ENCODE assay signal across 1 cellular context in the genomic region with DNA sequence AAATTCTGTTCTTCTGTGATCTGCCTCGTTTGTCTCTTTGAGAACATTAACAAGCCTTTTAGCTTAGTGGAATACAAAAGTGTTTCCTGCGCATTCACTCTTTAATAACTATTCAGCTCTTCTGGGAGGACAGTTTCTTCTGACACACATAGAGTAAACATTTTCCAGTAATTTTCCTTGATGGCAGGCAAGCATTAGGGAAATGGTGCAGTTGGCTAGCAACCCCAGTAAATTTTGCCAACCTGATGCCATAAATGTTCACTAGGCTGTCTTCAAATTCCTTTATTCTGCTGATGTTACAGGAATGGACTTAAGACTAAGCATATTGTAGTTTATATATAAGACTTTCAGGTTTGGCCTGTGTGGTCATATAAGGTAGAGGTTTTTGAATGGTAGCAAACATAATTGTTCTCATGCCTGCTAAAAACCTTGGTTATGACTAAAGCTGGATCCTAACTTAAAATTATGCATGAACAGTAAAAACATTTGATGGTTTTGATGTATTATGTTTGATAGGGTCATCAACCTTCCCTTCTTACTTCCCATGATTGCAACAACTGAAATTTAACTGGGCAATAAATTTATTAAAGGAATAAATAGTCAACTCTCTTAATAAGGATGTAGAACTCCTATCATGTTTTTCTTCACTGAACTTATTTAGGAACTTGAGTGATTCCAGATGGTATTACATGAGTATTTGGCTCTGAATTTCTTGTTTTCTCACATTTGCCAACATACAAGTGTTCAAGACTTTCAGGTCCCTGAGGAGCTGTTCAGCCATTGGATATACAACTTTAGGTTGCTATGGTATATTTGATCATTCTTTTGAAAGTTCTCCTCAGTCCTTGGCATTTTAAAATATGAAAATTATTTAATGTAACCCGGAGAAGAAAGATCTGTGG.
TF ChIP-seq lines count a peak whose summit lies in the region.

No MANE protein-coding gene starts in this region.

TF ChIP-seq in A549, 52 proteins besides CTCF, POLR2A, EP300 and RAD21:
- TF ChIP-seq EHF (CRISPR knock-in tag; IDR thresholded peaks at IDR 0.05) (no peak), KDM1A (IDR thresholded peaks at IDR 0.05; ENCODE audit: low read depth) (no peak), CBX8 (IDR thresholded peaks at IDR 0.05) (no peak), MAZ (IDR thresholded peaks at IDR 0.05; ENCODE audit: borderline replicate concordance, low read depth, low read length) (no peak), NPAS2 (CRISPR knock-in tag; IDR thresholded peaks at IDR 0.05; ENCODE audit: borderline replicate concordance) (no peak), SMC3 (IDR thresholded peaks at IDR 0.05) (no peak), CEBPB (IDR thresholded peaks at IDR 0.05) (no peak), CHD2 (IDR thresholded peaks at IDR 0.05; ENCODE audit: low read length, partially characterized antibody) (no peak), RFX5 (IDR thresholded peaks at IDR 0.05) (no peak), BHLHE40 (IDR thresholded peaks at IDR 0.05; ENCODE audit: low read depth, low read length) (no peak), HOXB13 (CRISPR knock-in tag; IDR thresholded peaks at IDR 0.05; ENCODE audit: low read depth) (no peak), ZC3H11A (IDR thresholded peaks at IDR 0.05) (no peak), HDAC2 (IDR thresholded peaks at IDR 0.05) (no peak)
- TF ChIP-seq, protein P1, sequence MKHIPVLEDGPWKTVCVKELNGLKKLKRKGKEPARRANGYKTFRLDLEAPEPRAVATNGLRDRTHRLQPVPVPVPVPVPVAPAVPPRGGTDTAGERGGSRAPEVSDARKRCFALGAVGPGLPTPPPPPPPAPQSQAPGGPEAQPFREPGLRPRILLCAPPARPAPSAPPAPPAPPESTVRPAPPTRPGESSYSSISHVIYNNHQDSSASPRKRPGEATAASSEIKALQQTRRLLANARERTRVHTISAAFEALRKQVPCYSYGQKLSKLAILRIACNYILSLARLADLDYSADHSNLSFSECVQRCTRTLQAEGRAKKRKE (CRISPR knock-in tag; IDR thresholded peaks at IDR 0.05; ENCODE audit: low read depth) = no peak
- TF ChIP-seq, protein P2, sequence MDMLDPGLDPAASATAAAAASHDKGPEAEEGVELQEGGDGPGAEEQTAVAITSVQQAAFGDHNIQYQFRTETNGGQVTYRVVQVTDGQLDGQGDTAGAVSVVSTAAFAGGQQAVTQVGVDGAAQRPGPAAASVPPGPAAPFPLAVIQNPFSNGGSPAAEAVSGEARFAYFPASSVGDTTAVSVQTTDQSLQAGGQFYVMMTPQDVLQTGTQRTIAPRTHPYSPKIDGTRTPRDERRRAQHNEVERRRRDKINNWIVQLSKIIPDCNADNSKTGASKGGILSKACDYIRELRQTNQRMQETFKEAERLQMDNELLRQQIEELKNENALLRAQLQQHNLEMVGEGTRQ (IDR thresholded peaks at IDR 0.05) = no peak
- TF ChIP-seq, protein P3, sequence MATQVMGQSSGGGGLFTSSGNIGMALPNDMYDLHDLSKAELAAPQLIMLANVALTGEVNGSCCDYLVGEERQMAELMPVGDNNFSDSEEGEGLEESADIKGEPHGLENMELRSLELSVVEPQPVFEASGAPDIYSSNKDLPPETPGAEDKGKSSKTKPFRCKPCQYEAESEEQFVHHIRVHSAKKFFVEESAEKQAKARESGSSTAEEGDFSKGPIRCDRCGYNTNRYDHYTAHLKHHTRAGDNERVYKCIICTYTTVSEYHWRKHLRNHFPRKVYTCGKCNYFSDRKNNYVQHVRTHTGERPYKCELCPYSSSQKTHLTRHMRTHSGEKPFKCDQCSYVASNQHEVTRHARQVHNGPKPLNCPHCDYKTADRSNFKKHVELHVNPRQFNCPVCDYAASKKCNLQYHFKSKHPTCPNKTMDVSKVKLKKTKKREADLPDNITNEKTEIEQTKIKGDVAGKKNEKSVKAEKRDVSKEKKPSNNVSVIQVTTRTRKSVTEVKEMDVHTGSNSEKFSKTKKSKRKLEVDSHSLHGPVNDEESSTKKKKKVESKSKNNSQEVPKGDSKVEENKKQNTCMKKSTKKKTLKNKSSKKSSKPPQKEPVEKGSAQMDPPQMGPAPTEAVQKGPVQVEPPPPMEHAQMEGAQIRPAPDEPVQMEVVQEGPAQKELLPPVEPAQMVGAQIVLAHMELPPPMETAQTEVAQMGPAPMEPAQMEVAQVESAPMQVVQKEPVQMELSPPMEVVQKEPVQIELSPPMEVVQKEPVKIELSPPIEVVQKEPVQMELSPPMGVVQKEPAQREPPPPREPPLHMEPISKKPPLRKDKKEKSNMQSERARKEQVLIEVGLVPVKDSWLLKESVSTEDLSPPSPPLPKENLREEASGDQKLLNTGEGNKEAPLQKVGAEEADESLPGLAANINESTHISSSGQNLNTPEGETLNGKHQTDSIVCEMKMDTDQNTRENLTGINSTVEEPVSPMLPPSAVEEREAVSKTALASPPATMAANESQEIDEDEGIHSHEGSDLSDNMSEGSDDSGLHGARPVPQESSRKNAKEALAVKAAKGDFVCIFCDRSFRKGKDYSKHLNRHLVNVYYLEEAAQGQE (IDR thresholded peaks at IDR 0.05) = no peak
